In genomic region chr4:139453371-139454110, GRCh38 we compare ENCODE assay signal across 8 cellular contexts. TPM values are rescaled to one million over a fixed set of nuclear protein-coding genes. Genes with fewer than 3 reads are reported as not detected.
DNase-seq lines count a peak whose midpoint lies in the region; ATAC-seq, FAIRE-seq and TF ChIP-seq lines count a peak whose summit lies in the region.

No MANE protein-coding gene starts in this region.

- H4K8ac ChIP-seq in H1 (ENCODE audit: extremely low read depth, insufficient read depth, low read length) (peak overlapping the region; percentile 96), mesenchymal stem cell (ENCODE audit: low read length) (peak overlapping the region; percentile 100)

- ATAC-seq in GM21381 (IDR thresholded peaks at IDR 0.05; ENCODE audit: unreplicated experiment): peak; percentile 88
- peak; percentile 91 for ATAC-seq in activated CD8-positive, alpha-beta memory T cell treated with anti-CD3 and anti-CD28 coated beads, Interleukin-2, amount 10 ng/mL, durations not matched to agents 7 days and 5 days

- POLR2A ChIA-PET in H1 (lab: Charles Lee; ENCODE audit: partially characterized antibody): interaction anchor here (0.6 to 2.8 kb wide), 12 partner anchors 9 to 434 kb away, joined by 3 to 21 read pairs (median 4); no protein-coding TSS in a partner anchor

- peak overlapping the region; percentile 94 for H3K27ac Mint-ChIP-seq in Calu3 (ENCODE audit: unreplicated experiment)
- H3K27ac Mint-ChIP-seq in activated CD8-positive, alpha-beta memory T cell treated with anti-CD3 and anti-CD28 coated beads, Interleukin-2, amount 10 ng/mL, durations not matched to agents 7 days and 5 days: peak overlapping the region; percentile 99

- CTCF ChIA-PET in Calu3 (lab: Charles Lee): interaction anchor here (1.3 kb wide), 1 partner anchor 44 kb away, joined by 3 read pairs; no protein-coding TSS in a partner anchor
- CTCF ChIA-PET in activated CD8-positive, alpha-beta memory T cell treated with anti-CD3 and anti-CD28 coated beads, Interleukin-2, amount 10 ng/mL, durations not matched to agents 7 days and 5 days (lab: Charles Lee): interaction anchor here (0.8 to 1.3 kb wide), 9 partner anchors 12 to 357 kb away, joined by 3 to 8 read pairs (median 3); partner anchors contain the start of gene SETD7
- CTCF ChIA-PET in H1 (lab: Charles Lee; ENCODE audit: partially characterized antibody): interaction anchor here (0.6 to 1.3 kb wide), 9 partner anchors 9 to 262 kb away, joined by 3 to 6 read pairs (median 3); no protein-coding TSS in a partner anchor

- H3K9ac ChIP-seq in H1 (replicated peaks in 1 of 4; ENCODE audit: extremely low read depth in 1 of 4, low read depth in 3 of 4, low read length in 3 of 4) (peak overlapping the region; percentile 77 to 93 (median 83)), mesenchymal stem cell (ENCODE audit: low read length) (peak overlapping the region; percentile 97)

- H3K4me3 ChIP-seq in H1 (ENCODE audit: extremely low read depth in 1 of 4, insufficient read depth in 2 of 4, low read depth in 3 of 4, low read length in 4 of 4): peak overlapping the region; percentile 67 to 96 (median 84)
- peak overlapping the region; percentile 93 to 99 for H3K4me3 ChIP-seq in mesenchymal stem cell (ENCODE audit: insufficient read depth in 1 of 2, low read depth in 1 of 2, low read length in 2 of 2)

- TF ChIP-seq RAD21 in H1 (IDR thresholded peaks at IDR 0.05 in 1 of 2, conservative IDR thresholded peaks at IDR 0.05 in 1 of 2; ENCODE audit: low read depth in 2 of 2, low read length in 2 of 2): no peak

- peak overlapping the region; percentile 70 for H4K91ac ChIP-seq in H1 (replicated peaks; ENCODE audit: insufficient read length, low read length)
- H4K91ac ChIP-seq in mesenchymal stem cell (ENCODE audit: low read length): peak overlapping the region; percentile 100

- H3K27ac ChIP-seq in H1 (ENCODE audit: low read depth, low read length): peak overlapping the region; percentile 83
- H3K27ac ChIP-seq in mesenchymal stem cell (ENCODE audit: low read length, poor library complexity, severe bottlenecking): peak overlapping the region; percentile 91

- H3K4me1 ChIP-seq in H1 (replicated peaks in 1 of 4; ENCODE audit: control insufficient read depth in 3 of 4, insufficient read depth in 4 of 4, low read length in 3 of 4) (peaks cover 0 to 12% (median 3%) of the 10 kb centered on the region in 4 experiments; a peak in 5 of 7 replicates), mesenchymal stem cell (ENCODE audit: control insufficient read depth, insufficient read depth, low read depth, low read length) (peaks cover 9% of the 10 kb centered on the region)

- H3K36me3 Mint-ChIP-seq in Calu3 (ENCODE audit: insufficient read depth, unreplicated experiment): peaks cover 38% of the 10 kb centered on the region
- H3K36me3 Mint-ChIP-seq in activated CD8-positive, alpha-beta memory T cell treated with anti-CD3 and anti-CD28 coated beads, Interleukin-2, amount 10 ng/mL, durations not matched to agents 7 days and 5 days: peaks cover 4% of the 10 kb centered on the region

- no TSS peak for BruUV-seq in Calu3 (replicated peaks; lab: Mats Ljungman, UMichigan)

- H2AFZ ChIP-seq in H1 (ENCODE audit: low read length) (peak overlapping the region; percentile 63; the same call in 1 of the 2 replicates), mesenchymal stem cell (ENCODE audit: low read depth, low read length) (peak overlapping the region; percentile 96)

- peak overlapping the region; percentile 80 for H3K56ac ChIP-seq in H1 (replicated peaks; ENCODE audit: insufficient read length, low read depth, low read length)

- peaks cover 0 to 1% of the 10 kb centered on the region in 2 experiments for H4K20me1 ChIP-seq in H1 (replicated peaks in 1 of 2; ENCODE audit: control insufficient read depth in 1 of 2, insufficient read depth in 2 of 2, low read length in 2 of 2)

- DNase-seq in Calu3: peak; percentile 93
- peak; percentile 95 for DNase-seq in HTR-8/SVneo (ENCODE audit: insufficient read length, low spot score)
- peak; percentile 95 to 96 for DNase-seq in NOMO-1 (lab: John Stamatoyannopoulos, UW; ENCODE audit: unreplicated experiment in 2 of 2)
- DNase-seq in activated CD8-positive, alpha-beta memory T cell treated with anti-CD3 and anti-CD28 coated beads, Interleukin-2, amount 10 ng/mL, durations not matched to agents 7 days and 5 days: peak; percentile 99
- DNase-seq in H1 (ENCODE audit: low read depth in 1 of 2, low spot score in 2 of 2): peak; percentile 88 to 97
- peak; percentile 98 for DNase-seq in mesenchymal stem cell
- DNase-seq in stimulated activated CD8-positive, alpha-beta memory T cell treated with anti-CD3 and anti-CD28 coated beads, Interleukin-12 subunit alpha, Interleukin-12 subunit beta, amount 100 ng/mL, for 24 hours (ENCODE audit: extremely low read depth): peak; percentile 93

- no peaks in the 10 kb centered on the region for H3K9me3 ChIP-seq in H1 (ENCODE audit: insufficient read depth in 2 of 2, low read depth in 1 of 2, low read length in 1 of 2)
- H3K9me3 ChIP-seq in mesenchymal stem cell (ENCODE audit: control insufficient read depth, low read length): no peaks in the 10 kb centered on the region

- H2BK120ac ChIP-seq in H1 (replicated peaks; ENCODE audit: low read depth, low read length) (no peak overlapping the region), mesenchymal stem cell (ENCODE audit: low read depth, low read length) (peak overlapping the region; percentile 100)

- peak overlapping the region; percentile 1; the same call in 1 of the 2 replicates for H2BK12ac ChIP-seq in H1 (ENCODE audit: low read depth, low read length)
- H2BK12ac ChIP-seq in mesenchymal stem cell (ENCODE audit: low read length in 2 of 2): peak overlapping the region in 1 of 2 experiments; percentile 54

- H3K36me3 ChIP-seq in H1 (ENCODE audit: control insufficient read depth in 2 of 4, insufficient read depth in 4 of 4, low read length in 3 of 4): no peaks in the 10 kb centered on the region
- H3K36me3 ChIP-seq in mesenchymal stem cell (ENCODE audit: control insufficient read depth in 1 of 2, insufficient read depth in 2 of 2, low read depth in 1 of 2, low read length in 2 of 2): peaks cover 0 to 6% of the 10 kb centered on the region in 2 experiments

- peak overlapping the region; percentile 96 for H3K4me3 Mint-ChIP-seq in Calu3 (ENCODE audit: low read depth, unreplicated experiment)
- H3K4me3 Mint-ChIP-seq in activated CD8-positive, alpha-beta memory T cell treated with anti-CD3 and anti-CD28 coated beads, Interleukin-2, amount 10 ng/mL, durations not matched to agents 7 days and 5 days: peak overlapping the region; percentile 82

- no peak overlapping the region for H2BK20ac ChIP-seq in H1 (ENCODE audit: low read length)

- peaks cover 3 to 50% of the 10 kb centered on the region in 2 experiments; a peak in 3 of 4 replicates for H3K79me2 ChIP-seq in H1 (ENCODE audit: control insufficient read depth in 1 of 2, insufficient read depth in 2 of 2, low read length in 2 of 2)

- H2AK5ac ChIP-seq in H1 (ENCODE audit: low read depth, low read length) (no peak overlapping the region), mesenchymal stem cell (ENCODE audit: low read length, severe bottlenecking) (peak overlapping the region; percentile 8)

- H3K23me2 ChIP-seq in H1 (ENCODE audit: low read depth, low read length): peaks cover 8% of the 10 kb centered on the region

- H3K27me3 Mint-ChIP-seq in Calu3 (ENCODE audit: unreplicated experiment): no peaks in the 10 kb centered on the region
- no peaks in the 10 kb centered on the region for H3K27me3 Mint-ChIP-seq in activated CD8-positive, alpha-beta memory T cell treated with anti-CD3 and anti-CD28 coated beads, Interleukin-2, amount 10 ng/mL, durations not matched to agents 7 days and 5 days

- H3K27me3 ChIP-seq in H1 (replicated peaks in 1 of 4; ENCODE audit: control insufficient read depth in 3 of 4, extremely low read depth in 1 of 4, insufficient read depth in 3 of 4, low read length in 3 of 4) (no peaks in the 10 kb centered on the region), mesenchymal stem cell (ENCODE audit: control insufficient read depth in 1 of 2, insufficient read depth in 1 of 2, low read length in 2 of 2) (no peaks in the 10 kb centered on the region)

- peak overlapping the region; percentile 43 for H3K14ac ChIP-seq in H1 (ENCODE audit: insufficient read length)
- H3K14ac ChIP-seq in mesenchymal stem cell (ENCODE audit: low read length in 2 of 2): peak overlapping the region in 1 of 2 experiments; percentile 95

- H3K23ac ChIP-seq in H1 (ENCODE audit: insufficient read length) (no peak overlapping the region), mesenchymal stem cell (ENCODE audit: low read length in 2 of 2) (peak overlapping the region in 1 of 2 experiments; percentile 75)

- H3K4ac ChIP-seq in H1 (replicated peaks; ENCODE audit: insufficient read length, low read depth, low read length) (peak overlapping the region; percentile 32), mesenchymal stem cell (ENCODE audit: low read depth in 1 of 2, low read length in 2 of 2) (peak overlapping the region; percentile 83 to 93)

- peak overlapping the region; percentile 88 for H4K5ac ChIP-seq in H1 (ENCODE audit: insufficient read length, low read depth, low read length)

- TF ChIP-seq EP300 in H1 (IDR thresholded peaks at IDR 0.05; ENCODE audit: borderline replicate concordance in 1 of 2, low read depth in 2 of 2, low read length in 2 of 2): no peak

- intact Hi-C loops in Calu3 (cut with micrococcal nuclease; ENCODE audit: unreplicated experiment): no loop called here

- TF ChIP-seq POLR2A in H1 (IDR thresholded peaks at IDR 0.05; ENCODE audit: control extremely low read depth in 1 of 2, low read depth in 2 of 2, low read length in 2 of 2): peak in 1 of 2 experiments; percentile 69; a peak in 2 of 3 replicates

- H3K79me1 ChIP-seq in H1 (ENCODE audit: low read depth, low read length): peaks cover 2% of the 10 kb centered on the region; the same call in 1 of the 2 replicates
- peaks cover 23% of the 10 kb centered on the region for H3K79me1 ChIP-seq in mesenchymal stem cell (replicated peaks; ENCODE audit: low read length, poor library complexity, severe bottlenecking)

- H2BK15ac ChIP-seq in H1 (ENCODE audit: low read length) (peak overlapping the region; percentile 25; the same call in 1 of the 2 replicates), mesenchymal stem cell (ENCODE audit: low read depth, poor library complexity, severe bottlenecking) (peak overlapping the region; percentile 77)

- FAIRE-seq in HTR-8/SVneo (lab: Jason Lieb, UNC): peak; percentile 54
- FAIRE-seq in H1 (lab: Jason Lieb, UNC): no peak

- H2BK5ac ChIP-seq in H1 (ENCODE audit: low read depth, low read length) (peak overlapping the region; percentile 90), mesenchymal stem cell (ENCODE audit: low read depth, low read length, poor library complexity, severe bottlenecking) (peak overlapping the region; percentile 97)

- H3K4me2 ChIP-seq in H1 (ENCODE audit: insufficient read depth in 1 of 2, low read depth in 2 of 2, low read length in 2 of 2) (peak overlapping the region; percentile 86 to 92), mesenchymal stem cell (ENCODE audit: low read length, poor library complexity, severe bottlenecking) (peak overlapping the region; percentile 76)

- H3K9me3 Mint-ChIP-seq in Calu3 (ENCODE audit: low read depth, unreplicated experiment): no peaks in the 10 kb centered on the region
- H3K9me3 Mint-ChIP-seq in activated CD8-positive, alpha-beta memory T cell treated with anti-CD3 and anti-CD28 coated beads, Interleukin-2, amount 10 ng/mL, durations not matched to agents 7 days and 5 days (ENCODE audit: low read depth): no peaks in the 10 kb centered on the region

- TF ChIP-seq CTCF in Calu3 (IDR thresholded peaks at IDR 0.05; ENCODE audit: unreplicated experiment) (peak; percentile 11), H1 (IDR thresholded peaks at IDR 0.05; ENCODE audit: control extremely low read depth in 1 of 3, insufficient read depth in 1 of 3, low read depth in 1 of 3, low read length in 3 of 3) (no peak; a peak in 1 of 4 replicates)

- WGBS in H1 (ENCODE audit: extremely low coverage in 1 of 2, insufficient coverage in 1 of 2, insufficient read length in 1 of 2, insufficient replicate concordance in 2 of 2, low coverage in 1 of 2, low lambda C conversion rate in 2 of 2, missing lambda C conversion rate in 1 of 2), 2 experiments: 3% methylated on average over 61 of the region's 76 CpGs; no CpG with 5 or more reads in 1 of the 2 experiments
- under 1% methylated on average over 74 of the region's 76 CpGs for WGBS in mesenchymal stem cell

- H3K4me1 Mint-ChIP-seq in Calu3 (ENCODE audit: low read depth, unreplicated experiment): peaks cover 34% of the 10 kb centered on the region
- H3K4me1 Mint-ChIP-seq in activated CD8-positive, alpha-beta memory T cell treated with anti-CD3 and anti-CD28 coated beads, Interleukin-2, amount 10 ng/mL, durations not matched to agents 7 days and 5 days: peaks cover 55% of the 10 kb centered on the region

- H3K18ac ChIP-seq in H1 (ENCODE audit: extremely low read depth, low read length) (peak overlapping the region; percentile 96), mesenchymal stem cell (ENCODE audit: low read depth in 1 of 2, low read length in 2 of 2) (peak overlapping the region; percentile 99)

RNA-seq across cellular contexts. Expression of gene RAB33B, which starts 0.4 kb away (rescaled TPM):
- 5.9 and 6.2 TPM in 2 replicates for total RNA-seq in Calu3 (2022)
- 1 to 10 TPM; 5.4 to 7.4 TPM for total RNA-seq in activated CD8-positive, alpha-beta memory T cell treated with anti-CD3 and anti-CD28 coated beads, Interleukin-2, amount 10 ng/mL, durations not matched to agents 7 days and 5 days
- 8.6 and 8.7 TPM in 2 replicates for total RNA-seq in H1 (2021; fragmentation: NEBNext Ultra II Directional; extraction: Animal tissue kit (Norgen Biotek cat#: 25700))
- polyA plus RNA-seq in H1 (2011; rRNA removed): 4.2 and 4.5 TPM in 2 replicates
- polyA plus RNA-seq in H1 (2011; cell fraction: cytosol; rRNA removed): 5.9 TPM
- 2.9 TPM for polyA plus RNA-seq in H1 (2011; cell fraction: nucleus; rRNA removed)
- polyA plus RNA-seq in H1 (2012, experiment 1 of 2): 3.8 to 5.6 TPM (median 4.3 TPM) in 4 replicates
- polyA plus RNA-seq in H1 (2012, experiment 2 of 2): 1.3 TPM
- polyA plus RNA-seq in H1 (2013, experiment 1 of 2): 3.8 TPM
- polyA plus RNA-seq in H1 (2013, experiment 2 of 2): 3.5 TPM
- 8.0 and 9.5 TPM in 2 replicates for polyA minus RNA-seq in H1 (2011; rRNA and poly(A)+ RNA removed)
- polyA minus RNA-seq in H1 (2011; cell fraction: cytosol; rRNA and poly(A)+ RNA removed): 8.4 TPM
- 5.8 TPM for polyA minus RNA-seq in H1 (2011; cell fraction: nucleus; rRNA and poly(A)+ RNA removed)
- 4.6 TPM for polyA plus RNA-seq in mesenchymal stem cell (2013, experiment 1 of 2)
- 5.2 TPM for polyA plus RNA-seq in mesenchymal stem cell (2013, experiment 2 of 2)

Comparison
In these comparisons a context has a peak if more than half of its experiments do, and no peak if none do; other contexts are left out.
1. Peak in every context shown above with its lines: DNase-seq, ATAC-seq, H3K4me3 ChIP-seq and H3K27ac ChIP-seq.